17 cellular contexts compared by ENCODE assay signal in genomic region chr19:34236035-34236793, GRCh38. TPM values are rescaled to one million over a fixed set of nuclear protein-coding genes. Genes with fewer than 3 reads are reported as not detected.
DNase-seq lines count a peak whose midpoint lies in the region; ATAC-seq and TF ChIP-seq lines count a peak whose summit lies in the region.
"Had no signal": no experiment of that assay in that cellular context is flagged by ENCODE, and none has a peak within 500 bp of the region (broad histone marks: within the 10 kb centered on the region; RNA-seq: fewer than 3 reads in every experiment).

No MANE protein-coding gene starts in this region.

- 89 to 91% methylated on average over 15 of the region's 15 CpGs for WGBS in mesodermal cell (ENCODE audit: insufficient coverage in 2 of 2), 2 experiments

- intact Hi-C loops in vagina (cut with DNase I) = no loop called here

- no peak for TF ChIP-seq POLR2A in vagina (IDR thresholded peaks at IDR 0.05)

- no peak for TF ChIP-seq CTCF in chondrocyte (IDR thresholded peaks at IDR 0.05)
- TF ChIP-seq CTCF in vagina (IDR thresholded peaks at IDR 0.05) = no peak

- H3K27me3 Mint-ChIP-seq in chondrocyte (ENCODE audit: low read depth) = no peaks in the 10 kb centered on the region
- H3K27me3 Mint-ChIP-seq: activated CD4-positive, alpha-beta T cell treated with anti-CD3 and anti-CD28 coated beads, Interleukin-2, amount 10 ng/mL, durations not matched to agents 24 days and 14 days had no signal

- no peaks in the 10 kb centered on the region for H3K27me3 ChIP-seq in vagina
- H3K27me3 ChIP-seq: ascending aorta, neutrophil had no signal

- no peak overlapping the region for H3K4me3 Mint-ChIP-seq in chondrocyte (ENCODE audit: unreplicated experiment)
- H3K4me3 Mint-ChIP-seq: activated CD4-positive, alpha-beta T cell treated with anti-CD3 and anti-CD28 coated beads, Interleukin-2, amount 10 ng/mL, durations not matched to agents 24 days and 14 days had no signal

- H3K4me1 ChIP-seq in mesodermal cell (ENCODE audit: control insufficient read depth, insufficient read depth, low read length, poor library complexity, severe bottlenecking) (peaks cover 21% of the 10 kb centered on the region), vagina (peaks cover 36% of the 10 kb centered on the region)

- H3K27ac Mint-ChIP-seq in chondrocyte (ENCODE audit: unreplicated experiment) = peak overlapping the region; percentile 49
- H3K27ac Mint-ChIP-seq: activated CD4-positive, alpha-beta T cell treated with anti-CD3 and anti-CD28 coated beads, Interleukin-2, amount 10 ng/mL, durations not matched to agents 24 days and 14 days had no signal

- no peak for ATAC-seq in GM18861 (IDR thresholded peaks at IDR 0.05; ENCODE audit: unreplicated experiment)

- peak overlapping the region; percentile 55 for H3K27ac ChIP-seq in mesodermal cell (ENCODE audit: low read depth, low read length, severe bottlenecking)
- peak overlapping the region; percentile 59 for H3K27ac ChIP-seq in vagina
- H3K27ac ChIP-seq: 22Rv1, neutrophil, thoracic aorta had no signal

- peak; percentile 58 for DNase-seq in DMS 273 (lab: John Stamatoyannopoulos, UW; ENCODE audit: unreplicated experiment)
- no peak for DNase-seq in DMS 273 treated with DMSO at 0.1 percent for 48 hours (lab: John Stamatoyannopoulos, UW)
- no peak for DNase-seq in chondrocyte (ENCODE audit: low spot score)
- DNase-seq in vagina (ENCODE audit: extremely low spot score in 2 of 2) = no peak
- no peak for DNase-seq in activated effector memory CD4-positive, alpha-beta T cell treated with Interleukin-2 at 50 U/mL for 16 hours
- no peak for DNase-seq in DMS53 treated with DMSO at 0.1 percent for 48 hours (lab: John Stamatoyannopoulos, UW; ENCODE audit: unreplicated experiment)
- DNase-seq: activated CD4-positive, alpha-beta T cell treated with anti-CD3 and anti-CD28 coated beads, Interleukin-2, amount 10 ng/mL, durations not matched to agents 24 days and 14 days; effector memory CD4-positive, alpha-beta T cell; left cardiac atrium; NCI-H1105 treated with DMSO at 0.1 percent for 48 hours; NCI-H510A had no signal

- H3K36me3 ChIP-seq in mesodermal cell (ENCODE audit: control insufficient read depth, insufficient read depth, low read length) (peaks cover 12% of the 10 kb centered on the region), vagina (no peaks in the 10 kb centered on the region)
- H3K36me3 ChIP-seq: ascending aorta, neutrophil, thoracic aorta had no signal

- H3K36me3 Mint-ChIP-seq in chondrocyte (ENCODE audit: low read depth) = no peaks in the 10 kb centered on the region

- peaks cover 45% of the 10 kb centered on the region for H3K4me1 Mint-ChIP-seq in chondrocyte (ENCODE audit: low read depth)

- H3K4me3 ChIP-seq in mesodermal cell (ENCODE audit: extremely low read depth, insufficient read depth, low read length, poor library complexity, severe bottlenecking) (no peak overlapping the region), vagina (no peak overlapping the region)
- H3K4me3 ChIP-seq: ascending aorta, thoracic aorta had no signal

- no peaks in the 10 kb centered on the region for H3K9me3 Mint-ChIP-seq in chondrocyte (ENCODE audit: low read depth)
- H3K9me3 Mint-ChIP-seq: activated CD4-positive, alpha-beta T cell treated with anti-CD3 and anti-CD28 coated beads, Interleukin-2, amount 10 ng/mL, durations not matched to agents 24 days and 14 days had no signal

- H3K9me3 ChIP-seq in mesodermal cell (ENCODE audit: control insufficient read depth, low read length) = no peaks in the 10 kb centered on the region
- H3K9me3 ChIP-seq in vagina = no peaks in the 10 kb centered on the region
- H3K9me3 ChIP-seq: ascending aorta, neutrophil, thoracic aorta had no signal

RNA-seq across cellular contexts. Expression of gene GARRE1, which starts 18.1 kb away (rescaled TPM):
- total RNA-seq in chondrocyte (23.3 to 35.4 TPM (median 24.4 TPM) in 3 replicates), vagina (28.5 TPM)
- polyA plus RNA-seq in mesodermal cell (2013, experiment 1 of 2) = 27.1 TPM
- 23.4 TPM for polyA plus RNA-seq in mesodermal cell (2013, experiment 2 of 2)
